In genomic region chr17:36948717-36949460, GRCh38 we compare ENCODE assay signal across 8 cellular contexts. TPM values are rescaled to one million over a fixed set of nuclear protein-coding genes. Genes with fewer than 3 reads are reported as not detected.
DNase-seq lines count a peak whose midpoint lies in the region; ATAC-seq and TF ChIP-seq lines count a peak whose summit lies in the region.

AATF (plus strand) TSS chr17:36948954; CDS start chr17:36949126, 172 bp downstream.

- no peak for TF ChIP-seq CTCF in KMS-11 (conservative IDR thresholded peaks at IDR 0.05; ENCODE audit: low read depth, low read length)
- no peak for TF ChIP-seq CTCF in Panc1 (IDR thresholded peaks at IDR 0.05)

- WGBS in esophagus, 2 donors: 0 to 1% methylated on average over 86 to 90 of the region's 90 CpGs

- H3K4me1 ChIP-seq in KMS-11 (ENCODE audit: low read depth, poor library complexity, severe bottlenecking) (peaks cover 30% of the 10 kb centered on the region), Panc1 (ENCODE audit: control insufficient read depth, insufficient read depth, low read length) (peaks cover 6% of the 10 kb centered on the region), esophagus (ENCODE audit: control insufficient read depth in 2 of 2, insufficient read depth in 2 of 2, low read length in 1 of 2) (peaks cover 0 to 5% of the 10 kb centered on the region in 2 donors), muscle layer of duodenum (ENCODE audit: control insufficient read depth in 1 of 2, insufficient read depth in 2 of 2, low read length in 2 of 2) (peaks cover 4 to 10% of the 10 kb centered on the region in 2 donors)

- DNase-seq in DMS79 (lab: John Stamatoyannopoulos, UW) (peak; percentile 86), Panc1 (ENCODE audit: low read depth, low spot score) (peak; percentile 62)
- DNase-seq in activated T-cell treated with anti-CD3 and anti-CD28 coated beads, Interleukin-2, amount 50 U/mL, for 4 hours: peak; percentile 94
- DNase-seq in stimulated activated CD8-positive, alpha-beta memory T cell treated with anti-CD3 and anti-CD28 coated beads, Interleukin-7, amount 100 ng/mL, for 24 hours (ENCODE audit: low read depth): peak; percentile 92

- H3K4me3 Mint-ChIP-seq in activated T-cell treated with anti-CD3 and anti-CD28 coated beads, Interleukin-2, amount 50 U/mL, for 4 hours: peak within 1 kb of the TSS; percentile 98

- peaks cover 35% of the 10 kb centered on the region for H3K27me3 Mint-ChIP-seq in activated T-cell treated with anti-CD3 and anti-CD28 coated beads, Interleukin-2, amount 50 U/mL, for 4 hours (ENCODE audit: low read depth)

- H3K4me2 ChIP-seq in KMS-11: peak within 1 kb of the TSS; percentile 94

- peak within 1 kb of the TSS; percentile 65 for H3K27ac ChIP-seq in KMS-11
- H3K27ac ChIP-seq in Panc1 (ENCODE audit: low read length): peak within 1 kb of the TSS; percentile 85
- peak within 1 kb of the TSS; percentile 86 to 92 for H3K27ac ChIP-seq in esophagus (ENCODE audit: low read depth in 2 of 2, low read length in 1 of 2)
- H3K27ac ChIP-seq in muscle layer of duodenum (ENCODE audit: low read length): peak within 1 kb of the TSS; percentile 72

- peaks cover 37% of the 10 kb centered on the region for H3K36me3 Mint-ChIP-seq in activated T-cell treated with anti-CD3 and anti-CD28 coated beads, Interleukin-2, amount 50 U/mL, for 4 hours (ENCODE audit: insufficient read depth)

- H3K4me3 ChIP-seq in KMS-11 (IDR thresholded peaks at IDR 0.05; ENCODE audit: insufficient read depth, low read depth, low read length) (no peak within 1 kb of the TSS), Panc1 (ENCODE audit: low read depth in 2 of 2, low read length in 2 of 2) (peak within 1 kb of the TSS; percentile 82 to 90), esophagus (ENCODE audit: low read depth in 1 of 2, low read length in 2 of 2) (peak within 1 kb of the TSS; percentile 83 to 96), muscle layer of duodenum (ENCODE audit: low read depth in 1 of 2, low read length in 2 of 2) (peak within 1 kb of the TSS; percentile 83 to 86)

- CTCF ChIA-PET in Panc1 (lab: Charles Lee): interaction anchor here (0.6 kb wide), 1 partner anchor 193 kb away, joined by 3 read pairs; no protein-coding TSS in a partner anchor

- ATAC-seq in GM21786 (IDR thresholded peaks at IDR 0.05; ENCODE audit: unreplicated experiment) (peak; percentile 91), Panc1 (peak; percentile 98)
- peak; percentile 97 to 98 for ATAC-seq in activated T-cell treated with anti-CD3 and anti-CD28 coated beads, Interleukin-2, amount 50 U/mL, for 4 hours

- BruUV-seq in Panc1 (replicated peaks; lab: Mats Ljungman, UMichigan): TSS peak; percentile 61

- H4K20me1 ChIP-seq in KMS-11 (ENCODE audit: insufficient read depth): no peaks in the 10 kb centered on the region; the same call in 1 of the 2 replicates

- in situ Hi-C loops in Panc1 (cut with HindIII; ENCODE audit: low pct_unique_long_range_greater_than_20kb, low sequenced_read_pairs): no loop called here

- H3K4me1 Mint-ChIP-seq in activated T-cell treated with anti-CD3 and anti-CD28 coated beads, Interleukin-2, amount 50 U/mL, for 4 hours (ENCODE audit: low read depth): peaks cover 46% of the 10 kb centered on the region

- H3K79me2 ChIP-seq in KMS-11 (ENCODE audit: insufficient read depth, low read depth): peaks cover 34% of the 10 kb centered on the region

- H3K27me3 ChIP-seq in KMS-11 (ENCODE audit: insufficient read depth, low read depth): peaks cover 8% of the 10 kb centered on the region; the same call in 1 of the 2 replicates
- H3K27me3 ChIP-seq in Panc1 (ENCODE audit: control insufficient read depth, insufficient read depth, low read length): no peaks in the 10 kb centered on the region
- H3K27me3 ChIP-seq in esophagus (ENCODE audit: control insufficient read depth in 1 of 2, insufficient read depth in 2 of 2, low read length in 2 of 2): peaks cover 0 to 16% of the 10 kb centered on the region in 2 donors
- H3K27me3 ChIP-seq in muscle layer of duodenum (ENCODE audit: low read depth, low read length): peaks cover 33% of the 10 kb centered on the region

- H3K9me3 Mint-ChIP-seq in activated T-cell treated with anti-CD3 and anti-CD28 coated beads, Interleukin-2, amount 50 U/mL, for 4 hours: no peaks in the 10 kb centered on the region

- H3K36me3 ChIP-seq in KMS-11 (ENCODE audit: insufficient read depth) (peaks cover 7% of the 10 kb centered on the region; the same call in 1 of the 2 replicates), Panc1 (ENCODE audit: control insufficient read depth, insufficient read depth, low read length) (peaks cover 12% of the 10 kb centered on the region; the same call in 1 of the 2 replicates), esophagus (ENCODE audit: control insufficient read depth in 2 of 2, insufficient read depth in 2 of 2, low read length in 1 of 2) (peaks cover 6 to 7% of the 10 kb centered on the region in 2 donors), muscle layer of duodenum (ENCODE audit: control insufficient read depth in 1 of 2, insufficient read depth in 2 of 2, low read length in 2 of 2) (peaks cover 10 to 21% of the 10 kb centered on the region in 2 donors)

- peak within 1 kb of the TSS; percentile 94 for H2AFZ ChIP-seq in KMS-11 (ENCODE audit: low read depth)

- POLR2A ChIA-PET in Panc1 (lab: Charles Lee): interaction anchor here (0.6 kb wide), 1 partner anchor 25 kb away, joined by 4 read pairs; no protein-coding TSS in a partner anchor

- intact Hi-C loops in Panc1 (cut with micrococcal nuclease; ENCODE audit: unreplicated experiment): no loop called here

- peak within 1 kb of the TSS; percentile 91 for H3K9ac ChIP-seq in KMS-11

- no peaks in the 10 kb centered on the region for H3K9me3 ChIP-seq in Panc1 (ENCODE audit: control insufficient read depth, insufficient read depth, low read depth, low read length)
- no peaks in the 10 kb centered on the region for H3K9me3 ChIP-seq in esophagus (ENCODE audit: control insufficient read depth in 2 of 2, insufficient read depth in 1 of 2, low read depth in 1 of 2, low read length in 1 of 2)
- no peaks in the 10 kb centered on the region for H3K9me3 ChIP-seq in muscle layer of duodenum (ENCODE audit: control insufficient read depth in 1 of 2, low read length in 2 of 2)

RNA-seq across cellular contexts. Expression of gene AATF, which starts in this region (rescaled TPM):
- 58.1 TPM for total RNA-seq in Panc1 (2021; ENCODE audit: unreplicated experiment)
- polyA plus RNA-seq in Panc1 (2012; ENCODE audit: insufficient read length): 63.6 TPM
- 100 to 1,000 TPM; 159 to 191 (median 177) TPM for total RNA-seq in activated T-cell treated with anti-CD3 and anti-CD28 coated beads, Interleukin-2, amount 50 U/mL, for 4 hours
- 10 to 100 TPM; 17.4 to 25.7 TPM for polyA plus RNA-seq in esophagus
